1 cellular context compared by ENCODE assay signal in genomic region chr5:73812962-73813588, GRCh38.
A peak's percentile ranks its signal among the peaks of the same experiment; 100 is the strongest.
TF ChIP-seq lines count a peak whose summit lies in the region.

No MANE protein-coding gene starts in this region.

TF ChIP-seq in A549, 52 proteins besides CTCF, POLR2A, EP300 and RAD21 (continued from another document):
- TF ChIP-seq KDM1A (IDR thresholded peaks at IDR 0.05; ENCODE audit: low read depth) (no peak), E2F6 (IDR thresholded peaks at IDR 0.05; ENCODE audit: borderline replicate concordance, low read depth) (0 out of 2 replicates have a peak, but pooled peaks have one; percentile 46), FOSB (CRISPR knock-in tag; IDR thresholded peaks at IDR 0.05) (no peak)
